27 cellular contexts compared by ENCODE assay signal in the genomic region with DNA sequence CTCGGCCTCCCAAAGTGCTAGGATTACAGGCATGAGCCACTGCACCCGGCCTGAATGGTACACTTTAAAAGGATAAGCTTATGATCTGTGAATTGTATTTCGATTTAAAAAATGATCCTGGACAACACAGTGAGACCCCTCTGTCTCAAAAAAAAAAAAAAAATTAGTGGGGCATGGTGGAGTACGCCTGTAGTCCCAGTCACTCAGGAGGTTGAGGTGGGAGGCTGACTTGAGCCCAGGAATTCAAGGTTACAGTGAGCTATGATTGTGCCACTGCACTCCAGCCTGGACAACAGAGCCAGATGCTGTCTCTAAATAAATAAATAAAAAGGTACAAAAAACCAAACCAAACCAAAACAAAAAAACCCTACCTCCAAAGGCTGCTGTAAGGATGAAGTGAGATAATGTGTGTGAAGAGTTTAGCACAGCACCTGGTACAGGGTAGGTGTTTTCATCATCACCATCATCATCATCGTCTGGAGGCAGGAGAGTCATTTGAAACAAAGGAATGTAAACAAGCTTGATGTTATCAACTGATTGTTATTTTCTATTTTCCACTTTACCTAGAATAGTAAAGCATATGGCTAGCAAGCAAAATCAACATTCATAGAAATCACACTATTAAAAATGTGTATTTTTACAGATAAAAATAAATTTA. TPM values are rescaled to one million over a fixed set of nuclear protein-coding genes. Genes with fewer than 3 reads are reported as not detected.
"Had no signal": no experiment of that assay in that cellular context is flagged by ENCODE, and none has a peak within 500 bp of the region (broad histone marks: within the 10 kb centered on the region; RNA-seq: fewer than 3 reads in every experiment).

No MANE protein-coding gene starts in this region.

- H3K4me3 ChIP-seq: colonic mucosa, esophagus squamous epithelium, gastrocnemius medialis, heart right ventricle, left lung, lower lobe of right lung, mucosa of descending colon had no signal

- H3K27me3 ChIP-seq: colonic mucosa, gastrocnemius medialis had no signal

- ATAC-seq: effector memory CD8-positive, alpha-beta T cell; esophagus mucosa; gastrocnemius medialis; heart right ventricle; left cardiac atrium; left lung; left ventricle myocardium superior; lower lobe of right lung; mucosa of descending colon had no signal

- H3K4me1 ChIP-seq: colonic mucosa, esophagus squamous epithelium, gastrocnemius medialis, heart right ventricle, left lung, lower lobe of right lung had no signal

- H3K9me3 ChIP-seq: colonic mucosa, esophagus squamous epithelium, gastrocnemius medialis, heart right ventricle, left lung, lower lobe of right lung, mucosa of descending colon had no signal

- H3K36me3 ChIP-seq: colonic mucosa, esophagus squamous epithelium, gastrocnemius medialis, heart right ventricle, left lung, lower lobe of right lung had no signal

- H3K27ac ChIP-seq: colonic mucosa, epithelial cell of prostate, esophagus squamous epithelium, gastrocnemius medialis, heart right ventricle, left lung, lower lobe of right lung had no signal

- FAIRE-seq: endometrium, islet of Langerhans, keratinocyte had no signal

- DNase-seq: colonic mucosa; cortex of kidney; effector CD8-positive, alpha-beta T cell; effector memory CD8-positive, alpha-beta T cell; endodermal cell; erythroblast; esophagus squamous epithelium; foreskin fibroblast; foreskin melanocyte; gastrocnemius medialis; glutamatergic neuron; head of caudate nucleus; heart right ventricle; hippocampal formation; left cardiac atrium; left lung; left ventricle myocardium superior; lower lobe of right lung; mesenchymal stem cell; mucosa of descending colon had no signal

RNA-seq across cellular contexts. Expression of gene HTR1D, which starts 22.5 kb away (rescaled TPM):
- total RNA-seq: esophagus mucosa, esophagus squamous epithelium, gastrocnemius medialis, heart right ventricle, left cardiac atrium, lower leg skin, mesenteric fat pad had no signal
